1 cellular context compared by ENCODE assay signal in genomic region chr19:10478903-10479384, GRCh38.
TF ChIP-seq lines count a peak whose summit lies in the region.

No MANE protein-coding gene starts in this region.

TF ChIP-seq in K562, 482 proteins besides CTCF, POLR2A, EP300 and RAD21 (continued from another document):
- no peak for TF ChIP-seq XRCC4 (IDR thresholded peaks at IDR 0.05; ENCODE audit: extremely low read depth, insufficient read depth, insufficient read length)
